Comparison of ENCODE assay signal across 1 cellular context in the genomic region with DNA sequence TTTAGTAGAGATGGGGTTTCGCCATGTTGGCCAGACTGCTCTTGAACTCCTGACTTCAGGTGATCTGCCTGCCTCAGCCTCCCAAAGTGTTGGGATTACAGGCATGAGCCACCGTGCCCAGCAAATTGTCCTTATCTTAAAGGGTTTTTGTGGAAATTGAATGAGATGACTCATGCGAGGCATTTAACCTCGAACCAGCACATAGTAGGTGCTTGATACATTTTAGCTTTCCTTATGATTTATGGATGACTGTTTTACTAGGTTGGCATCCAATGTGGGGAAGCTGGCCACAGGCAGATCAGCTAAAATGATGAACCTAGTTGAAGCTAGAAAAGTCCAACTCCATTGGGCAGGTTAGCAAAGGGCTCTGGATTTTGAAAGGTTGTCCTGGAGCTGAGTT.
TF ChIP-seq lines count a peak whose summit lies in the region.

No MANE protein-coding gene starts in this region.

TF ChIP-seq in HepG2, 621 proteins besides CTCF, POLR2A, EP300 and RAD21:
- 0 out of 2 replicates have a peak, but pooled peaks have one; percentile 78 for TF ChIP-seq ZKSCAN1 (IDR thresholded peaks at IDR 0.05; ENCODE audit: low read length)
- no peak for TF ChIP-seq MTA3 (CRISPR knock-in tag; IDR thresholded peaks at IDR 0.05)
